ENCODE assay signal across 25 cellular contexts in genomic region chr14:51663783-51664326, GRCh38.
"Had no signal": no experiment of that assay in that cellular context is flagged by ENCODE, and none has a peak within 500 bp of the region (broad histone marks: within the 10 kb centered on the region; RNA-seq: fewer than 3 reads in every experiment).

No MANE protein-coding gene starts in this region.

- H3K27me3 ChIP-seq: esophagus muscularis mucosa, heart right ventricle, right atrium auricular region, SJCRH30, stomach had no signal

- H3K9me3 ChIP-seq: esophagus muscularis mucosa, mucosa of descending colon, prostate gland, right atrium auricular region, SJCRH30, stomach had no signal

- H3K9me3 Mint-ChIP-seq: activated CD4-positive, alpha-beta memory T cell treated with anti-CD3 and anti-CD28 coated beads for 36 hours; immature natural killer cell had no signal

- H3K36me3 Mint-ChIP-seq: activated CD4-positive, alpha-beta memory T cell treated with anti-CD3 and anti-CD28 coated beads for 36 hours; activated naive CD8-positive, alpha-beta T cell; immature natural killer cell had no signal

- H3K27ac Mint-ChIP-seq: activated CD4-positive, alpha-beta memory T cell treated with anti-CD3 and anti-CD28 coated beads for 36 hours; activated naive CD8-positive, alpha-beta T cell; brain; immature natural killer cell; memory B cell; naive B cell; T-helper 17 cell; type B pancreatic cell had no signal

- H3K4me1 Mint-ChIP-seq: immature natural killer cell, memory B cell, naive B cell, T-helper 17 cell had no signal

- H3K4me3 ChIP-seq: esophagus muscularis mucosa, heart right ventricle, mucosa of descending colon, prostate gland, right atrium auricular region, SJCRH30, stomach had no signal

- H3K27me3 Mint-ChIP-seq: type B pancreatic cell had no signal

- ATAC-seq: heart right ventricle, left ventricle myocardium superior, mucosa of descending colon, T-helper 17 cell had no signal

- H3K4me3 Mint-ChIP-seq: activated CD4-positive, alpha-beta memory T cell treated with anti-CD3 and anti-CD28 coated beads for 36 hours; activated naive CD8-positive, alpha-beta T cell; brain; immature natural killer cell; memory B cell; neural crest cell; T-helper 17 cell; type B pancreatic cell had no signal

- H3K4me1 ChIP-seq: prostate gland, SJCRH30 had no signal

- H3K36me3 ChIP-seq: esophagus muscularis mucosa, heart right ventricle, prostate gland, right atrium auricular region, SJCRH30, stomach had no signal

- H3K27ac ChIP-seq: esophagus muscularis mucosa, heart right ventricle, prostate gland, right atrium auricular region, SJCRH30, stomach, VCaP had no signal

- DNase-seq: activated CD4-positive, alpha-beta memory T cell treated with anti-CD3 and anti-CD28 coated beads for 36 hours; activated CD4-positive, CD25-positive, alpha-beta regulatory T cell treated with anti-CD3 and anti-CD28 coated beads, Interleukin-2, amount 50 U/mL, for 72 hours; activated CD8-positive, alpha-beta memory T cell treated with anti-CD3 and anti-CD28 coated beads, Interleukin-2, amount 50 U/mL, for 4 hours; activated gamma-delta T cell; activated T-cell treated with anti-CD3 and anti-CD28 coated beads, Interleukin-2, amount 50 U/mL, for 48 hours; amygdala; cortex of kidney; heart right ventricle; immature natural killer cell; kidney glomerular epithelial cell; left ventricle myocardium superior; mucosa of descending colon; naive B cell; SJCRH30; stomach; T-helper 17 cell had no signal
